11 cellular contexts compared by ENCODE assay signal in genomic region chr21:15121655-15122120, GRCh38. TPM values are rescaled to one million over a fixed set of nuclear protein-coding genes. Genes with fewer than 3 reads are reported as not detected.
A peak's percentile ranks its signal among the peaks of the same experiment; 100 is the strongest.
DNase-seq lines count a peak whose midpoint lies in the region; ATAC-seq, FAIRE-seq and TF ChIP-seq lines count a peak whose summit lies in the region.
"Had no signal": no experiment of that assay in that cellular context is flagged by ENCODE, and none has a peak within 500 bp of the region (broad histone marks: within the 10 kb centered on the region; RNA-seq: fewer than 3 reads in every experiment).

No MANE protein-coding gene starts in this region.

- no peak overlapping the region for H3K4me3 Mint-ChIP-seq in astrocyte (ENCODE audit: unreplicated experiment)
- H3K4me3 Mint-ChIP-seq in progenitor cell of endocrine pancreas (ENCODE audit: low read depth) = peak overlapping the region; percentile 17

- H3K9ac ChIP-seq in astrocyte (ENCODE audit: low read length) = no peak overlapping the region

- peaks cover 13% of the 10 kb centered on the region for H3K4me1 Mint-ChIP-seq in astrocyte (ENCODE audit: low read depth, unreplicated experiment)
- peaks cover 20% of the 10 kb centered on the region for H3K4me1 Mint-ChIP-seq in progenitor cell of endocrine pancreas (ENCODE audit: low read depth)

- H3K27ac ChIP-seq in astrocyte (ENCODE audit: low read depth, low read length) (no peak overlapping the region), right cardiac atrium (ENCODE audit: low read length) (peak overlapping the region; percentile 91)

- DNase-seq in DMS53 (lab: John Stamatoyannopoulos, UW) (peak; percentile 79), astrocyte (ENCODE audit: low read depth) (peak; percentile 51), right cardiac atrium (peak; percentile 49 to 71 (median 55)), progenitor cell of endocrine pancreas (ENCODE audit: low spot score, unreplicated experiment) (no peak), GOT3 (lab: John Stamatoyannopoulos, UW) (no peak), HPDE6-E6E7 (ENCODE audit: extremely low spot score) (no peak), T-helper 9 cell (no peak)
- DNase-seq in stimulated activated CD4-positive, alpha-beta T cell treated with anti-CD3 and anti-CD28 coated beads, Interleukin-12 subunit alpha, Interleukin-12 subunit beta, amount 100 ng/mL, for 4 hours = no peak
- DNase-seq: NCI-H748 treated with DMSO at 0.1 percent for 48 hours had no signal

- H3K9me3 Mint-ChIP-seq in astrocyte (ENCODE audit: unreplicated experiment) (no peaks in the 10 kb centered on the region), progenitor cell of endocrine pancreas (ENCODE audit: low read depth) (no peaks in the 10 kb centered on the region)

- H3K36me3 Mint-ChIP-seq in astrocyte (ENCODE audit: low read depth, unreplicated experiment) = no peaks in the 10 kb centered on the region
- no peaks in the 10 kb centered on the region for H3K36me3 Mint-ChIP-seq in progenitor cell of endocrine pancreas (ENCODE audit: insufficient read depth)

- H3K4me3 ChIP-seq in astrocyte (ENCODE audit: insufficient read depth, low read depth, low read length) = no peak overlapping the region
- no peak overlapping the region for H3K4me3 ChIP-seq in right cardiac atrium (ENCODE audit: low read length)
- H3K4me3 ChIP-seq: ascending aorta had no signal

- intact Hi-C loops in right cardiac atrium (cut with DNase I) = loop anchor here in 1 of 4 donors (5.0 kb wide), 1 partner anchor 59 kb away; the partner anchor contains the start of gene NRIP1

- WGBS in right cardiac atrium = 12% methylated on average over 3 of the region's 3 CpGs

- TF ChIP-seq CTCF in astrocyte (IDR thresholded peaks at IDR 0.05; ENCODE audit: insufficient read depth, low read depth, low read length) = no peak
- TF ChIP-seq CTCF in progenitor cell of endocrine pancreas (IDR thresholded peaks at IDR 0.05; ENCODE audit: unreplicated experiment) = no peak

- H3K36me3 ChIP-seq in astrocyte (ENCODE audit: insufficient read depth, low read length) = no peaks in the 10 kb centered on the region
- H3K36me3 ChIP-seq: ascending aorta had no signal

- H2AFZ ChIP-seq in astrocyte (ENCODE audit: low read depth, low read length) = peak overlapping the region; percentile 46

- no peak for FAIRE-seq in astrocyte (lab: Jason Lieb, UNC)
- FAIRE-seq: D721Med had no signal

- H4K20me1 ChIP-seq in astrocyte (ENCODE audit: insufficient read depth, low read length) = no peaks in the 10 kb centered on the region

- peak; percentile 94 to 95 for ATAC-seq in right cardiac atrium

- no peak overlapping the region for H3K27ac Mint-ChIP-seq in astrocyte (ENCODE audit: unreplicated experiment)
- H3K27ac Mint-ChIP-seq in progenitor cell of endocrine pancreas = peak overlapping the region; percentile 96

- no peaks in the 10 kb centered on the region for H3K79me2 ChIP-seq in astrocyte (ENCODE audit: insufficient read depth, low read length)

- peaks cover 4% of the 10 kb centered on the region for H3K4me1 ChIP-seq in astrocyte (ENCODE audit: insufficient read depth, low read length)
- H3K4me1 ChIP-seq in right cardiac atrium (ENCODE audit: control insufficient read depth, insufficient read depth, low read length) = peaks cover 5% of the 10 kb centered on the region

- H3K4me2 ChIP-seq in astrocyte (ENCODE audit: low read length) = peak overlapping the region; percentile 39

- H3K9me3 ChIP-seq in astrocyte (ENCODE audit: insufficient read depth, low read depth, low read length) (no peaks in the 10 kb centered on the region), right cardiac atrium (ENCODE audit: control insufficient read depth, low read length) (no peaks in the 10 kb centered on the region)
- H3K9me3 ChIP-seq: ascending aorta had no signal

- H3K27me3 Mint-ChIP-seq in astrocyte (ENCODE audit: low read depth, unreplicated experiment) (no peaks in the 10 kb centered on the region), progenitor cell of endocrine pancreas (no peaks in the 10 kb centered on the region)

- H3K27me3 ChIP-seq in astrocyte (ENCODE audit: insufficient read depth, low read length) (no peaks in the 10 kb centered on the region), right cardiac atrium (ENCODE audit: control insufficient read depth, insufficient read depth) (no peaks in the 10 kb centered on the region)
- H3K27me3 ChIP-seq: ascending aorta had no signal

RNA-seq across cellular contexts. Expression of gene NRIP1, which starts 56.9 kb away (rescaled TPM):
- total RNA-seq in astrocyte (46.7 and 55.5 TPM in 2 replicates), right cardiac atrium (10 to 100 TPM; 19.7 to 33.4 (median 21.9) TPM), progenitor cell of endocrine pancreas (66.0 and 69.4 TPM in 2 replicates)
- polyA plus RNA-seq in right cardiac atrium = 4.1 TPM

Comparison
In these comparisons a context has a peak if more than half of its experiments do, and no peak if none do; other contexts are left out.
1. DNase-seq: peak in DMS53 (single experiment), astrocyte (single experiment) and right cardiac atrium (3 of 3); none in progenitor cell of endocrine pancreas (single experiment), stimulated activated CD4-positive, alpha-beta T cell treated with anti-CD3 and anti-CD28 coated beads, Interleukin-12 subunit alpha, Interleukin-12 subunit beta, amount 100 ng/mL, for 4 hours (single experiment), GOT3 (single experiment), HPDE6-E6E7 (single experiment) and T-helper 9 cell (single experiment).